Comparison of ENCODE assay signal across 11 cellular contexts in the genomic region with DNA sequence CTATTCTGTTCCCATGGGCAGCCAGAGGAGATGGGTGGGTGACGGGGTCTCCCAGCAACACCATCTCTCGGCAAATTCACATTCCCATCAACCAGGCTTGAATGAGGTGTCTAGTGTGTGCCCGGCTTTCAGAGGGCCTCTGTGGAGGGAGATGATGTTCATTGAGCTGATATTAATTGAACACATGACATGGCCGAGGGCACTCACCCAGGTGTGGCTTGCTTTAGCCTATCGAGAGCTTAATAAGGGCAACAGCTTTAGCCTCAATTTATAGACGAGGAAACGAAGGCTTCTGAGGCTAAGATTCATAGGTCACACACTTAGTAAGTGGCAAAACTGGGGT.
DNase-seq lines count a peak whose midpoint lies in the region; TF ChIP-seq lines count a peak whose summit lies in the region.
"Had no signal": no experiment of that assay in that cellular context is flagged by ENCODE, and none has a peak within 500 bp of the region (broad histone marks: within the 10 kb centered on the region; RNA-seq: fewer than 3 reads in every experiment).

No MANE protein-coding gene starts in this region.

- TF ChIP-seq RAD21 in Ishikawa (IDR thresholded peaks at IDR 0.05; ENCODE audit: low read depth) = no peak

- peaks cover 41 to 53% of the 10 kb centered on the region in 2 experiments for H3K4me1 ChIP-seq in neutrophil (ENCODE audit: control insufficient read depth in 1 of 2, insufficient read depth in 1 of 2, low read depth in 1 of 2, low read length in 1 of 2)

- no peak for TF ChIP-seq CTCF in AG09309 (IDR thresholded peaks at IDR 0.05; ENCODE audit: control insufficient read depth, insufficient read depth, low read depth, low read length, missing control alignments)
- TF ChIP-seq CTCF in brain microvascular endothelial cell (IDR thresholded peaks at IDR 0.05; ENCODE audit: low read depth, low read length, missing control alignments) = no peak
- TF ChIP-seq CTCF in neutrophil (IDR thresholded peaks at IDR 0.05) = no peak

- H3K9me3 ChIP-seq in neutrophil = no peaks in the 10 kb centered on the region

- no peaks in the 10 kb centered on the region for H3K27me3 ChIP-seq in brain microvascular endothelial cell (replicated peaks)
- peaks cover 13% of the 10 kb centered on the region for H3K27me3 ChIP-seq in neutrophil
- H3K27me3 ChIP-seq: cardiac muscle cell had no signal

- TF ChIP-seq EP300 in Ishikawa (IDR thresholded peaks at IDR 0.05; ENCODE audit: borderline replicate concordance) = no peak

- in situ Hi-C loops in brain microvascular endothelial cell (cut with HindIII; ENCODE audit: low pct_ligation_motif_present, low sequenced_read_pairs) = no loop called here

- no peaks in the 10 kb centered on the region for H3K36me3 ChIP-seq in brain microvascular endothelial cell (replicated peaks)
- no peaks in the 10 kb centered on the region for H3K36me3 ChIP-seq in neutrophil
- H3K36me3 ChIP-seq: cardiac muscle cell had no signal

- H3K4me3 ChIP-seq in AG09309 (ENCODE audit: control insufficient read depth, low read depth, low read length) (peak overlapping the region; percentile 19), brain microvascular endothelial cell (ENCODE audit: low read depth, low read length) (peak overlapping the region; percentile 32), neutrophil (ENCODE audit: low read depth in 1 of 2, low read length in 1 of 2) (peak overlapping the region; percentile 48 to 55)
- H3K4me3 ChIP-seq: cardiac muscle cell had no signal

- DNase-seq in AG09309 (ENCODE audit: low read depth) = no peak
- no peak for DNase-seq in brain microvascular endothelial cell
- no peak for DNase-seq in EL
- no peak for DNase-seq in AG08396 (ENCODE audit: low spot score)
- DNase-seq in NCI-H1092 treated with DMSO at 0.1 percent for 48 hours (lab: John Stamatoyannopoulos, UW) = no peak
- DNase-seq in NCI-H1105 treated with DMSO at 0.1 percent for 48 hours (lab: John Stamatoyannopoulos, UW) = no peak
- DNase-seq: activated CD4-positive, alpha-beta T cell treated with anti-CD3 and anti-CD28 coated beads, Interleukin-2, amount 50 U/mL, for 48 hours; NCI-H1436 treated with DMSO at 0.1 percent for 48 hours had no signal

- H3K27ac ChIP-seq in brain microvascular endothelial cell (peak overlapping the region; percentile 54), neutrophil (peak overlapping the region; percentile 84)
- H3K27ac ChIP-seq: cardiac muscle cell had no signal

TF ChIP-seq in Ishikawa, 13 proteins besides CTCF, POLR2A, EP300 and RAD21:
- TF ChIP-seq, protein P1, sequence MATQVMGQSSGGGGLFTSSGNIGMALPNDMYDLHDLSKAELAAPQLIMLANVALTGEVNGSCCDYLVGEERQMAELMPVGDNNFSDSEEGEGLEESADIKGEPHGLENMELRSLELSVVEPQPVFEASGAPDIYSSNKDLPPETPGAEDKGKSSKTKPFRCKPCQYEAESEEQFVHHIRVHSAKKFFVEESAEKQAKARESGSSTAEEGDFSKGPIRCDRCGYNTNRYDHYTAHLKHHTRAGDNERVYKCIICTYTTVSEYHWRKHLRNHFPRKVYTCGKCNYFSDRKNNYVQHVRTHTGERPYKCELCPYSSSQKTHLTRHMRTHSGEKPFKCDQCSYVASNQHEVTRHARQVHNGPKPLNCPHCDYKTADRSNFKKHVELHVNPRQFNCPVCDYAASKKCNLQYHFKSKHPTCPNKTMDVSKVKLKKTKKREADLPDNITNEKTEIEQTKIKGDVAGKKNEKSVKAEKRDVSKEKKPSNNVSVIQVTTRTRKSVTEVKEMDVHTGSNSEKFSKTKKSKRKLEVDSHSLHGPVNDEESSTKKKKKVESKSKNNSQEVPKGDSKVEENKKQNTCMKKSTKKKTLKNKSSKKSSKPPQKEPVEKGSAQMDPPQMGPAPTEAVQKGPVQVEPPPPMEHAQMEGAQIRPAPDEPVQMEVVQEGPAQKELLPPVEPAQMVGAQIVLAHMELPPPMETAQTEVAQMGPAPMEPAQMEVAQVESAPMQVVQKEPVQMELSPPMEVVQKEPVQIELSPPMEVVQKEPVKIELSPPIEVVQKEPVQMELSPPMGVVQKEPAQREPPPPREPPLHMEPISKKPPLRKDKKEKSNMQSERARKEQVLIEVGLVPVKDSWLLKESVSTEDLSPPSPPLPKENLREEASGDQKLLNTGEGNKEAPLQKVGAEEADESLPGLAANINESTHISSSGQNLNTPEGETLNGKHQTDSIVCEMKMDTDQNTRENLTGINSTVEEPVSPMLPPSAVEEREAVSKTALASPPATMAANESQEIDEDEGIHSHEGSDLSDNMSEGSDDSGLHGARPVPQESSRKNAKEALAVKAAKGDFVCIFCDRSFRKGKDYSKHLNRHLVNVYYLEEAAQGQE (IDR thresholded peaks at IDR 0.05; ENCODE audit: low read depth) = no peak
- TF ChIP-seq ZBTB7A (IDR thresholded peaks at IDR 0.05; ENCODE audit: low read depth) = peak; percentile 69; the same call in 1 of the 2 replicates
- no peak for TF ChIP-seq TEAD4 (IDR thresholded peaks at IDR 0.05)
